In genomic region chr7:127413962-127414361, GRCh38 we compare ENCODE assay signal across 8 cellular contexts.
A peak's percentile ranks its signal among the peaks of the same experiment; 100 is the strongest.
DNase-seq lines count a peak whose midpoint lies in the region; ATAC-seq and TF ChIP-seq lines count a peak whose summit lies in the region.

No MANE protein-coding gene starts in this region.

- peak; percentile 54 for ATAC-seq in GM19455 (IDR thresholded peaks at IDR 0.05; ENCODE audit: unreplicated experiment)
- peak; percentile 67 for ATAC-seq in HG03139 (IDR thresholded peaks at IDR 0.05; ENCODE audit: unreplicated experiment)

- H3K4me3 ChIP-seq in GM06990 (replicated peaks; ENCODE audit: low read depth, low read length): no peak overlapping the region

- no peak for TF ChIP-seq CTCF in GM06990 (IDR thresholded peaks at IDR 0.05; ENCODE audit: insufficient read depth, low read length, poor library complexity, severe bottlenecking)

- H3K27ac Mint-ChIP-seq in T-helper 1 cell treated with Interleukin-12 subunit alpha and Interleukin-12 subunit beta and Interleukin-4 antibody, amounts not matched to agents 30 μg/mL and 1 μg/mL, for 36 hours: peak overlapping the region; percentile 61

- H3K9me3 Mint-ChIP-seq in T-helper 1 cell treated with Interleukin-12 subunit alpha and Interleukin-12 subunit beta and Interleukin-4 antibody, amounts not matched to agents 30 μg/mL and 1 μg/mL, for 36 hours: no peaks in the 10 kb centered on the region

- H3K27me3 Mint-ChIP-seq in T-helper 1 cell treated with Interleukin-12 subunit alpha and Interleukin-12 subunit beta and Interleukin-4 antibody, amounts not matched to agents 30 μg/mL and 1 μg/mL, for 36 hours (ENCODE audit: low read depth): peaks cover 22% of the 10 kb centered on the region

- no peaks in the 10 kb centered on the region for H3K27me3 ChIP-seq in GM06990 (replicated peaks; ENCODE audit: control insufficient read depth, insufficient read depth, low read length)

- peaks cover 4% of the 10 kb centered on the region for H3K36me3 Mint-ChIP-seq in T-helper 1 cell treated with Interleukin-12 subunit alpha and Interleukin-12 subunit beta and Interleukin-4 antibody, amounts not matched to agents 30 μg/mL and 1 μg/mL, for 36 hours (ENCODE audit: low read depth)

- peak overlapping the region; percentile 34 for H3K4me3 Mint-ChIP-seq in T-helper 1 cell treated with Interleukin-12 subunit alpha and Interleukin-12 subunit beta and Interleukin-4 antibody, amounts not matched to agents 30 μg/mL and 1 μg/mL, for 36 hours

- no peaks in the 10 kb centered on the region for H3K36me3 ChIP-seq in GM06990 (ENCODE audit: control insufficient read depth, insufficient read depth, low read length)

- DNase-seq in GM06990 (ENCODE audit: extremely low read depth, insufficient read length) (peak; percentile 48), NCI-H748 (lab: John Stamatoyannopoulos, UW; ENCODE audit: unreplicated experiment) (no peak), head of caudate nucleus (no peak), NCI-H1436 (lab: John Stamatoyannopoulos, UW) (no peak), HUDEP-2 (lab: John Stamatoyannopoulos, UW; ENCODE audit: unreplicated experiment in 76 of 76) (no peak)

- intact Hi-C loops in head of caudate nucleus (cut with DNase I): no loop called here

- H3K4me1 Mint-ChIP-seq in T-helper 1 cell treated with Interleukin-12 subunit alpha and Interleukin-12 subunit beta and Interleukin-4 antibody, amounts not matched to agents 30 μg/mL and 1 μg/mL, for 36 hours (ENCODE audit: low read depth): peaks cover 30% of the 10 kb centered on the region
